ENCODE assay signal across 7 cellular contexts in the genomic region with DNA sequence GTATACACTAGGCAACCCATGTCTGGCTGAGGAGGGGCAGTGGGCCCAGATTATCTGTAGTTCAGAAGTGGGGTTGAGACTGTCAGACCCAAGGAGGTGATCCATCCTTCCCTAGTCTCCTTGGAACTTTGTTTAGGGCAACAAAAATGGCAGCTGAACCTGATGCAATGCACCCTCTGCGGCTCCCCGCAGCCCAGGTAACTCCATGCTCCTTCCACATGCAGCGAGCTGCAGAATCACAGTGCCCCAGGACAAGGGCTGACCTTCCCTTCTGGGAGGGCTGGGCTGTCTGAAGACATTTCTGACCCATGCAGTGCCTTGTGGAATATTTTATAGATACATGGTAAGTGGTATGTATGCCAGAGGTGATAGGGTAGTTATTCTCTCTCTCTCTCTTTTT. TPM values are rescaled to one million over a fixed set of nuclear protein-coding genes. Genes with fewer than 3 reads are reported as not detected.
"Had no signal": no experiment of that assay in that cellular context is flagged by ENCODE, and none has a peak within 500 bp of the region (broad histone marks: within the 10 kb centered on the region; RNA-seq: fewer than 3 reads in every experiment).

No MANE protein-coding gene starts in this region.

- H3K4me3 ChIP-seq: GM23248, K562 had no signal

- H3K9ac ChIP-seq: GM23248 had no signal

- DNase-seq: GM23248, H9, HCEC 1CT, IMR-90, KG1 had no signal

- H2AFZ ChIP-seq: GM23248 had no signal

- H3K27ac ChIP-seq: GM23248 had no signal

RNA-seq across cellular contexts. Expression of a gene that starts 29.4 kb away (rescaled TPM):
- polyA plus RNA-seq: GM23248, H1, IMR-90, K562 had no signal
